Comparison of ENCODE assay signal across 16 cellular contexts in genomic region chr9:130732793-130733221, GRCh38. TPM values are rescaled to one million over a fixed set of nuclear protein-coding genes. Genes with fewer than 3 reads are reported as not detected.
DNase-seq lines count a peak whose midpoint lies in the region; ATAC-seq, FAIRE-seq and TF ChIP-seq lines count a peak whose summit lies in the region.
"Had no signal": no experiment of that assay in that cellular context is flagged by ENCODE, and none has a peak within 500 bp of the region (broad histone marks: within the 10 kb centered on the region; RNA-seq: fewer than 3 reads in every experiment).

No MANE protein-coding gene starts in this region.

- ATAC-seq in left colon: peak; percentile 33
- ATAC-seq: activated T-cell treated with anti-CD3 and anti-CD28 coated beads, Interleukin-2, amount 50 U/mL, for 72 hours had no signal

- H3K9me3 ChIP-seq in Karpas-422 (ENCODE audit: low read length) (no peaks in the 10 kb centered on the region), astrocyte (ENCODE audit: insufficient read depth, low read depth, low read length) (no peaks in the 10 kb centered on the region), subcutaneous abdominal adipose tissue (ENCODE audit: control insufficient read depth in 5 of 5, low read length in 5 of 5) (no peaks in the 10 kb centered on the region)
- H3K9me3 ChIP-seq: prostate gland had no signal

- peak overlapping the region; percentile 10 for H3K27ac Mint-ChIP-seq in astrocyte (ENCODE audit: unreplicated experiment)
- H3K27ac Mint-ChIP-seq: activated T-cell treated with anti-CD3 and anti-CD28 coated beads, Interleukin-2, amount 50 U/mL, for 72 hours had no signal

- intact Hi-C loops in left colon (cut with DNase I, micrococcal nuclease): no loop called here

- H3K27ac ChIP-seq in Karpas-422 (ENCODE audit: low read length) (no peak overlapping the region), astrocyte (ENCODE audit: low read depth, low read length) (no peak overlapping the region), subcutaneous abdominal adipose tissue (ENCODE audit: low read depth, low read length) (peak overlapping the region; percentile 50)
- H3K27ac ChIP-seq: coronary artery, KMS-11 had no signal

- H2AFZ ChIP-seq in Karpas-422 (ENCODE audit: low read length): no peak overlapping the region
- no peak overlapping the region for H2AFZ ChIP-seq in astrocyte (ENCODE audit: low read depth, low read length)

- TF ChIP-seq CTCF in astrocyte (IDR thresholded peaks at IDR 0.05; ENCODE audit: insufficient read depth, low read depth, low read length): no peak

- FAIRE-seq in astrocyte (lab: Jason Lieb, UNC): no peak

- DNase-seq in Karpas-422 (peak; percentile 22), astrocyte (ENCODE audit: low read depth) (no peak), left colon (no peak), activated T-cell treated with anti-CD3 and anti-CD28 coated beads for 4 hours (no peak), foreskin melanocyte (no peak), SIG-M5 (lab: John Stamatoyannopoulos, UW) (no peak)
- DNase-seq: activated CD4-positive, alpha-beta T cell treated with anti-CD3 and anti-CD28 coated beads, Interleukin-2, amount 50 U/mL, for 4 hours; activated T-cell treated with anti-CD3 and anti-CD28 coated beads, Interleukin-2, amount 50 U/mL, for 72 hours; amniotic stem cell; DMS79; NCI-H187; NCI-H510A treated with DMSO at 0.1 percent for 48 hours had no signal

- H3K9ac ChIP-seq in Karpas-422 (ENCODE audit: low read length) (no peak overlapping the region), astrocyte (ENCODE audit: low read length) (no peak overlapping the region), subcutaneous abdominal adipose tissue (ENCODE audit: low read length in 5 of 5) (no peak overlapping the region)
- H3K9ac ChIP-seq: KMS-11 had no signal

- no peak overlapping the region for H3K4me3 Mint-ChIP-seq in astrocyte (ENCODE audit: unreplicated experiment)
- H3K4me3 Mint-ChIP-seq: activated T-cell treated with anti-CD3 and anti-CD28 coated beads, Interleukin-2, amount 50 U/mL, for 72 hours had no signal

- H3K9me2 ChIP-seq in Karpas-422 (replicated peaks; ENCODE audit: insufficient read depth, low read length): no peaks in the 10 kb centered on the region

- H4K20me1 ChIP-seq in Karpas-422 (ENCODE audit: insufficient read depth, low read depth, low read length) (0 out of 2 replicates have a peak, but pooled peaks cover 2% of the 10 kb centered on the region), astrocyte (ENCODE audit: insufficient read depth, low read length) (peaks cover 43% of the 10 kb centered on the region)

- no peaks in the 10 kb centered on the region for H3K27me3 ChIP-seq in Karpas-422 (ENCODE audit: low read length)
- H3K27me3 ChIP-seq in astrocyte (ENCODE audit: insufficient read depth, low read length): no peaks in the 10 kb centered on the region
- no peaks in the 10 kb centered on the region for H3K27me3 ChIP-seq in subcutaneous abdominal adipose tissue (ENCODE audit: control insufficient read depth in 5 of 5, insufficient read depth in 4 of 5, low read length in 5 of 5)

- H3K36me3 Mint-ChIP-seq in astrocyte (ENCODE audit: low read depth, unreplicated experiment): peaks cover 9% of the 10 kb centered on the region

- H3K79me2 ChIP-seq in Karpas-422 (ENCODE audit: low read length): peaks cover 6% of the 10 kb centered on the region; the same call in 1 of the 2 replicates
- peaks cover 68% of the 10 kb centered on the region for H3K79me2 ChIP-seq in astrocyte (ENCODE audit: insufficient read depth, low read length)

- H3K27me3 Mint-ChIP-seq in astrocyte (ENCODE audit: low read depth, unreplicated experiment): no peaks in the 10 kb centered on the region

- H3K36me3 ChIP-seq in Karpas-422 (ENCODE audit: insufficient read depth, low read length) (no peaks in the 10 kb centered on the region), astrocyte (ENCODE audit: insufficient read depth, low read length) (no peaks in the 10 kb centered on the region), subcutaneous abdominal adipose tissue (ENCODE audit: control insufficient read depth in 5 of 5, insufficient read depth in 5 of 5, low read length in 5 of 5) (peaks cover 0 to 4% (median 0%) of the 10 kb centered on the region in 5 donors)
- H3K36me3 ChIP-seq: prostate gland had no signal

- H3K4me2 ChIP-seq in Karpas-422 (ENCODE audit: low read depth, low read length, poor library complexity, severe bottlenecking): no peak overlapping the region
- H3K4me2 ChIP-seq in astrocyte (ENCODE audit: low read length): no peak overlapping the region
- H3K4me2 ChIP-seq: KMS-11 had no signal

- H3K4me3 ChIP-seq in Karpas-422 (ENCODE audit: low read length): no peak overlapping the region
- H3K4me3 ChIP-seq in astrocyte (ENCODE audit: insufficient read depth, low read depth, low read length): no peak overlapping the region
- H3K4me3 ChIP-seq in subcutaneous abdominal adipose tissue (ENCODE audit: low read depth in 1 of 5, low read length in 5 of 5): no peak overlapping the region
- H3K4me3 ChIP-seq: coronary artery, prostate gland had no signal

- H3K4me1 Mint-ChIP-seq in astrocyte (ENCODE audit: low read depth, unreplicated experiment): peaks cover 7% of the 10 kb centered on the region

- H3K4me1 ChIP-seq in Karpas-422 (ENCODE audit: low read length): no peaks in the 10 kb centered on the region
- peaks cover 11% of the 10 kb centered on the region for H3K4me1 ChIP-seq in astrocyte (ENCODE audit: insufficient read depth, low read length)
- peaks cover 0 to 15% (median 14%) of the 10 kb centered on the region in 5 donors for H3K4me1 ChIP-seq in subcutaneous abdominal adipose tissue (ENCODE audit: control insufficient read depth in 5 of 5, insufficient read depth in 5 of 5, low read length in 5 of 5)

- H3K9me3 Mint-ChIP-seq in astrocyte (ENCODE audit: unreplicated experiment): no peaks in the 10 kb centered on the region
- H3K9me3 Mint-ChIP-seq: activated T-cell treated with anti-CD3 and anti-CD28 coated beads, Interleukin-2, amount 50 U/mL, for 72 hours had no signal

RNA-seq across cellular contexts. Expression of gene EXOSC2, which starts 39.2 kb away (rescaled TPM):
- 14.6 and 20.6 TPM in 2 replicates for total RNA-seq in Karpas-422 (2014; rRNA removed; shearing (Covaris generic); ENCODE audit: low replicate concordance)
- total RNA-seq in astrocyte (21.0 and 28.1 TPM in 2 replicates), left colon (10 to 100 TPM; 13.2 to 19.7 TPM)
